ENCODE assay signal across 38 cellular contexts in the genomic region with DNA sequence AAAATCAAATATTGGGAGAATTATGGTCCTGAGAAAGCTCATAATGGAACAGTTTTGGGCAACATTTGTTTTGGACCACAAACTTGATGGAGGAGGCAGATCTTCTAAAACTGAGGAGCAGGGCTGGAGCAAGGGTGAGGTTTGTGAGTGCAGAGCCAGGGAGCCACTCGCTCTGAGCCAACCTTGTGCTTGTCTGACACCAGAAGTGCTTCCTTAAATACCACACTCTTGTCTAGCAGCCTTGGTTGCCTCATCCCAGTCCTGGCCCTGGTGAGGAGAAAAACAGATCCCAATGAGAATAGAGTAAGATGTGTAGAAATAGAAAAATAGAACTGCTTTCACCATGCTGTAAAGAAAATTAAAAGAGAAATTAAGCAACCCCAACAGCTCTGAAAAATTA. TPM values are rescaled to one million over a fixed set of nuclear protein-coding genes. Genes with fewer than 3 reads are reported as not detected.
"Had no signal": no experiment of that assay in that cellular context is flagged by ENCODE, and none has a peak within 500 bp of the region (broad histone marks: within the 10 kb centered on the region; RNA-seq: fewer than 3 reads in every experiment).

No MANE protein-coding gene starts in this region.

- DNase-seq: activated CD4-positive, alpha-beta memory T cell treated with anti-CD3 and anti-CD28 coated beads for 36 hours; activated CD4-positive, alpha-beta T cell treated with anti-CD3 and anti-CD28 coated beads for 36 hours; activated CD4-positive, alpha-beta T cell treated with anti-CD3 and anti-CD28 coated beads, Interleukin-2, amount 10 ng/mL, durations not matched to agents 24 days and 14 days; activated CD4-positive, CD25-positive, alpha-beta regulatory T cell; activated CD4-positive, CD25-positive, alpha-beta regulatory T cell treated with anti-CD3 and anti-CD28 coated beads, Interleukin-2, amount 50 U/mL, for 72 hours; activated CD8-positive, alpha-beta memory T cell treated with anti-CD3 and anti-CD28 coated beads, Interleukin-2, amount 10 ng/mL, durations not matched to agents 7 days and 5 days; activated CD8-positive, alpha-beta memory T cell treated with anti-CD3 and anti-CD28 coated beads, Interleukin-2, amount 50 U/mL, for 4 hours; activated CD8-positive, alpha-beta T cell treated with anti-CD3 and anti-CD28 coated beads, Interleukin-2, amount 10 ng/mL, durations not matched to agents 7 days and 5 days; activated effector memory CD4-positive, alpha-beta T cell treated with anti-CD3 and anti-CD28 coated beads, Interleukin-2, amount 50 U/mL, for 16 hours; activated naive CD4-positive, alpha-beta T cell; activated naive CD4-positive, alpha-beta T cell treated with anti-CD3 and anti-CD28 coated beads, Interleukin-2, amount 10 ng/mL, durations not matched to agents 7 days and 5 days; activated naive CD8-positive, alpha-beta T cell treated with anti-CD3 and anti-CD28 coated beads for 36 hours; activated naive CD8-positive, alpha-beta T cell treated with anti-CD3 and anti-CD28 coated beads, Interleukin-2, amount 50 U/mL, for 24 hours; activated T-cell treated with anti-CD3 and anti-CD28 coated beads, Interleukin-2, amount 50 U/mL, for 1 hour; activated T-cell treated with anti-CD3 and anti-CD28 coated beads, Interleukin-2, amount 50 U/mL, for 48 hours; adrenal gland; amygdala; aorta; body of pancreas; caudate nucleus; cortex of kidney; dermis blood vessel endothelial cell; effector CD4-positive, alpha-beta T cell; effector memory CD8-positive, alpha-beta T cell; esophagus squamous epithelium; foreskin melanocyte; T-helper 2 cell had no signal

- H3K27ac Mint-ChIP-seq: activated CD4-positive, alpha-beta memory T cell treated with anti-CD3 and anti-CD28 coated beads for 36 hours; activated CD4-positive, alpha-beta T cell treated with anti-CD3 and anti-CD28 coated beads for 36 hours; activated CD4-positive, alpha-beta T cell treated with anti-CD3 and anti-CD28 coated beads, Interleukin-2, amount 10 ng/mL, durations not matched to agents 24 days and 14 days; activated CD8-positive, alpha-beta memory T cell treated with anti-CD3 and anti-CD28 coated beads, Interleukin-2, amount 10 ng/mL, durations not matched to agents 7 days and 5 days; activated CD8-positive, alpha-beta T cell treated with anti-CD3 and anti-CD28 coated beads, Interleukin-2, amount 10 ng/mL, durations not matched to agents 7 days and 5 days; activated naive CD4-positive, alpha-beta T cell treated with anti-CD3 and anti-CD28 coated beads, Interleukin-2, amount 10 ng/mL, durations not matched to agents 7 days and 5 days; activated naive CD8-positive, alpha-beta T cell treated with anti-CD3 and anti-CD28 coated beads for 36 hours; activated naive CD8-positive, alpha-beta T cell treated with anti-CD3 and anti-CD28 coated beads, Interleukin-2, amount 50 U/mL, for 24 hours; activated T-helper 1 cell treated with anti-CD3 and anti-CD28 coated beads, Interleukin-12 subunit alpha, Interleukin-12 subunit beta, Interleukin-2, Interleukin-4 antibody, amounts not matched to agents 30 ng/mL and 10 ng/mL and 1 ng/mL, durations not matched to agents 14 hours and 24 hours and 36 hours; activated T-helper 2 cell treated with anti-CD3 and anti-CD28 coated beads, Interferon-gamma antibody, Interleukin-2, Interleukin-4, amounts not matched to agents 10 μg/mL and 5 μg/mL and 100 μg/mL, durations not matched to agents 14 hours and 24 hours and 36 hours had no signal

- ATAC-seq: activated CD4-positive, alpha-beta T cell treated with anti-CD3 and anti-CD28 coated beads for 36 hours; activated CD8-positive, alpha-beta memory T cell treated with anti-CD3 and anti-CD28 coated beads, Interleukin-2, amount 10 ng/mL, durations not matched to agents 7 days and 5 days; activated CD8-positive, alpha-beta T cell treated with anti-CD3 and anti-CD28 coated beads, Interleukin-2, amount 10 ng/mL, durations not matched to agents 7 days and 5 days; activated naive CD8-positive, alpha-beta T cell treated with anti-CD3 and anti-CD28 coated beads, Interleukin-2, amount 50 U/mL, for 24 hours; body of pancreas; effector memory CD8-positive, alpha-beta T cell; gastroesophageal sphincter had no signal

- H3K27ac ChIP-seq: adrenal gland, body of pancreas, epithelial cell of prostate, esophagus squamous epithelium, gastroesophageal sphincter had no signal

- H3K4me3 Mint-ChIP-seq: activated CD4-positive, alpha-beta memory T cell treated with anti-CD3 and anti-CD28 coated beads for 36 hours; activated CD4-positive, alpha-beta T cell treated with anti-CD3 and anti-CD28 coated beads for 36 hours; activated CD4-positive, alpha-beta T cell treated with anti-CD3 and anti-CD28 coated beads, Interleukin-2, amount 10 ng/mL, durations not matched to agents 24 days and 14 days; activated CD8-positive, alpha-beta memory T cell treated with anti-CD3 and anti-CD28 coated beads, Interleukin-2, amount 10 ng/mL, durations not matched to agents 7 days and 5 days; activated CD8-positive, alpha-beta T cell treated with anti-CD3 and anti-CD28 coated beads, Interleukin-2, amount 10 ng/mL, durations not matched to agents 7 days and 5 days; activated naive CD4-positive, alpha-beta T cell treated with anti-CD3 and anti-CD28 coated beads, Interleukin-2, amount 10 ng/mL, durations not matched to agents 7 days and 5 days; activated naive CD8-positive, alpha-beta T cell treated with anti-CD3 and anti-CD28 coated beads for 36 hours; activated naive CD8-positive, alpha-beta T cell treated with anti-CD3 and anti-CD28 coated beads, Interleukin-2, amount 50 U/mL, for 24 hours; activated T-helper 1 cell treated with anti-CD3 and anti-CD28 coated beads, Interleukin-12 subunit alpha, Interleukin-12 subunit beta, Interleukin-2, Interleukin-4 antibody, amounts not matched to agents 30 ng/mL and 10 ng/mL and 1 ng/mL, durations not matched to agents 14 hours and 24 hours and 36 hours; effector memory CD8-positive, alpha-beta T cell had no signal

- H3K4me3 ChIP-seq: adrenal gland, body of pancreas, esophagus squamous epithelium, gastroesophageal sphincter had no signal

- H3K9me3 Mint-ChIP-seq: effector memory CD8-positive, alpha-beta T cell had no signal

- H3K27me3 Mint-ChIP-seq: activated CD4-positive, alpha-beta memory T cell treated with anti-CD3 and anti-CD28 coated beads for 36 hours; activated CD4-positive, alpha-beta T cell treated with anti-CD3 and anti-CD28 coated beads for 36 hours; activated CD4-positive, alpha-beta T cell treated with anti-CD3 and anti-CD28 coated beads, Interleukin-2, amount 10 ng/mL, durations not matched to agents 24 days and 14 days; activated CD8-positive, alpha-beta memory T cell treated with anti-CD3 and anti-CD28 coated beads, Interleukin-2, amount 10 ng/mL, durations not matched to agents 7 days and 5 days; activated naive CD4-positive, alpha-beta T cell treated with anti-CD3 and anti-CD28 coated beads, Interleukin-2, amount 10 ng/mL, durations not matched to agents 7 days and 5 days; activated naive CD8-positive, alpha-beta T cell treated with anti-CD3 and anti-CD28 coated beads for 36 hours; activated naive CD8-positive, alpha-beta T cell treated with anti-CD3 and anti-CD28 coated beads, Interleukin-2, amount 50 U/mL, for 24 hours; effector memory CD8-positive, alpha-beta T cell had no signal

- H3K27me3 ChIP-seq: adrenal gland, body of pancreas, esophagus squamous epithelium, gastroesophageal sphincter had no signal

RNA-seq across cellular contexts. Expression of a gene that starts 20.1 kb away (rescaled TPM):
- total RNA-seq: activated CD4-positive, alpha-beta memory T cell treated with anti-CD3 and anti-CD28 coated beads for 36 hours; activated CD4-positive, alpha-beta T cell treated with anti-CD3 and anti-CD28 coated beads for 36 hours; activated CD4-positive, alpha-beta T cell treated with anti-CD3 and anti-CD28 coated beads, Interleukin-2, amount 10 ng/mL, durations not matched to agents 24 days and 14 days; activated CD8-positive, alpha-beta memory T cell treated with anti-CD3 and anti-CD28 coated beads for 36 hours; activated CD8-positive, alpha-beta memory T cell treated with anti-CD3 and anti-CD28 coated beads, Interleukin-2, amount 10 ng/mL, durations not matched to agents 7 days and 5 days; activated CD8-positive, alpha-beta T cell treated with anti-CD3 and anti-CD28 coated beads, Interleukin-2, amount 10 ng/mL, durations not matched to agents 7 days and 5 days; activated naive CD8-positive, alpha-beta T cell treated with anti-CD3 and anti-CD28 coated beads for 36 hours; activated T-helper 1 cell treated with anti-CD3 and anti-CD28 coated beads, Interleukin-12 subunit alpha, Interleukin-12 subunit beta, Interleukin-2, Interleukin-4 antibody, amounts not matched to agents 30 ng/mL and 10 ng/mL and 1 ng/mL, durations not matched to agents 14 hours and 24 hours and 36 hours; activated T-helper 2 cell treated with anti-CD3 and anti-CD28 coated beads, Interferon-gamma antibody, Interleukin-2, Interleukin-4, amounts not matched to agents 10 μg/mL and 5 μg/mL and 100 μg/mL, durations not matched to agents 14 hours and 24 hours and 36 hours; adrenal gland; aorta; body of pancreas; chondrocyte; dermis blood vessel endothelial cell; endothelial cell of umbilical vein; esophagus squamous epithelium; fibroblast of lung; fibroblast of villous mesenchyme; gastroesophageal sphincter; glomerular endothelial cell; T-helper 1 cell treated with Interleukin-12 subunit alpha and Interleukin-12 subunit beta and Interleukin-4 antibody, amounts not matched to agents 30 ng/mL and 1 ng/mL, for 36 hours had no signal

RNA-seq across cellular contexts. Expression of a gene that starts 31.3 kb away (rescaled TPM):
- total RNA-seq: activated CD4-positive, alpha-beta memory T cell treated with anti-CD3 and anti-CD28 coated beads for 36 hours; activated CD4-positive, alpha-beta T cell treated with anti-CD3 and anti-CD28 coated beads for 36 hours; activated CD4-positive, alpha-beta T cell treated with anti-CD3 and anti-CD28 coated beads, Interleukin-2, amount 10 ng/mL, durations not matched to agents 24 days and 14 days; activated CD8-positive, alpha-beta memory T cell treated with anti-CD3 and anti-CD28 coated beads for 36 hours; activated CD8-positive, alpha-beta memory T cell treated with anti-CD3 and anti-CD28 coated beads, Interleukin-2, amount 10 ng/mL, durations not matched to agents 7 days and 5 days; activated CD8-positive, alpha-beta T cell treated with anti-CD3 and anti-CD28 coated beads, Interleukin-2, amount 10 ng/mL, durations not matched to agents 7 days and 5 days; activated naive CD8-positive, alpha-beta T cell treated with anti-CD3 and anti-CD28 coated beads for 36 hours; activated T-helper 1 cell treated with anti-CD3 and anti-CD28 coated beads, Interleukin-12 subunit alpha, Interleukin-12 subunit beta, Interleukin-2, Interleukin-4 antibody, amounts not matched to agents 30 ng/mL and 10 ng/mL and 1 ng/mL, durations not matched to agents 14 hours and 24 hours and 36 hours; activated T-helper 2 cell treated with anti-CD3 and anti-CD28 coated beads, Interferon-gamma antibody, Interleukin-2, Interleukin-4, amounts not matched to agents 10 μg/mL and 5 μg/mL and 100 μg/mL, durations not matched to agents 14 hours and 24 hours and 36 hours; adrenal gland; aorta; body of pancreas; chondrocyte; dermis blood vessel endothelial cell; endothelial cell of umbilical vein; esophagus squamous epithelium; fibroblast of lung; fibroblast of villous mesenchyme; gastroesophageal sphincter; glomerular endothelial cell; T-helper 1 cell treated with Interleukin-12 subunit alpha and Interleukin-12 subunit beta and Interleukin-4 antibody, amounts not matched to agents 30 ng/mL and 1 ng/mL, for 36 hours had no signal

RNA-seq across cellular contexts. Expression of a gene that starts 31.9 kb away (rescaled TPM):
- total RNA-seq: activated CD8-positive, alpha-beta memory T cell treated with anti-CD3 and anti-CD28 coated beads for 36 hours; activated CD8-positive, alpha-beta memory T cell treated with anti-CD3 and anti-CD28 coated beads, Interleukin-2, amount 10 ng/mL, durations not matched to agents 7 days and 5 days; activated CD8-positive, alpha-beta T cell treated with anti-CD3 and anti-CD28 coated beads, Interleukin-2, amount 10 ng/mL, durations not matched to agents 7 days and 5 days; activated naive CD8-positive, alpha-beta T cell treated with anti-CD3 and anti-CD28 coated beads for 36 hours; aorta; body of pancreas; endothelial cell of umbilical vein had no signal

RNA-seq across cellular contexts. Expression of a gene that starts 39.6 kb away (rescaled TPM):
- total RNA-seq: activated CD4-positive, alpha-beta memory T cell treated with anti-CD3 and anti-CD28 coated beads for 36 hours; activated CD4-positive, alpha-beta T cell treated with anti-CD3 and anti-CD28 coated beads for 36 hours; activated CD4-positive, alpha-beta T cell treated with anti-CD3 and anti-CD28 coated beads, Interleukin-2, amount 10 ng/mL, durations not matched to agents 24 days and 14 days; activated CD8-positive, alpha-beta memory T cell treated with anti-CD3 and anti-CD28 coated beads for 36 hours; activated CD8-positive, alpha-beta memory T cell treated with anti-CD3 and anti-CD28 coated beads, Interleukin-2, amount 10 ng/mL, durations not matched to agents 7 days and 5 days; activated CD8-positive, alpha-beta T cell treated with anti-CD3 and anti-CD28 coated beads, Interleukin-2, amount 10 ng/mL, durations not matched to agents 7 days and 5 days; activated naive CD8-positive, alpha-beta T cell treated with anti-CD3 and anti-CD28 coated beads for 36 hours; activated T-helper 1 cell treated with anti-CD3 and anti-CD28 coated beads, Interleukin-12 subunit alpha, Interleukin-12 subunit beta, Interleukin-2, Interleukin-4 antibody, amounts not matched to agents 30 ng/mL and 10 ng/mL and 1 ng/mL, durations not matched to agents 14 hours and 24 hours and 36 hours; activated T-helper 2 cell treated with anti-CD3 and anti-CD28 coated beads, Interferon-gamma antibody, Interleukin-2, Interleukin-4, amounts not matched to agents 10 μg/mL and 5 μg/mL and 100 μg/mL, durations not matched to agents 14 hours and 24 hours and 36 hours; adrenal gland; aorta; body of pancreas; chondrocyte; dermis blood vessel endothelial cell; endothelial cell of umbilical vein; esophagus squamous epithelium; fibroblast of lung; fibroblast of villous mesenchyme; gastroesophageal sphincter; glomerular endothelial cell; T-helper 1 cell treated with Interleukin-12 subunit alpha and Interleukin-12 subunit beta and Interleukin-4 antibody, amounts not matched to agents 30 ng/mL and 1 ng/mL, for 36 hours had no signal
